In the genomic region with DNA sequence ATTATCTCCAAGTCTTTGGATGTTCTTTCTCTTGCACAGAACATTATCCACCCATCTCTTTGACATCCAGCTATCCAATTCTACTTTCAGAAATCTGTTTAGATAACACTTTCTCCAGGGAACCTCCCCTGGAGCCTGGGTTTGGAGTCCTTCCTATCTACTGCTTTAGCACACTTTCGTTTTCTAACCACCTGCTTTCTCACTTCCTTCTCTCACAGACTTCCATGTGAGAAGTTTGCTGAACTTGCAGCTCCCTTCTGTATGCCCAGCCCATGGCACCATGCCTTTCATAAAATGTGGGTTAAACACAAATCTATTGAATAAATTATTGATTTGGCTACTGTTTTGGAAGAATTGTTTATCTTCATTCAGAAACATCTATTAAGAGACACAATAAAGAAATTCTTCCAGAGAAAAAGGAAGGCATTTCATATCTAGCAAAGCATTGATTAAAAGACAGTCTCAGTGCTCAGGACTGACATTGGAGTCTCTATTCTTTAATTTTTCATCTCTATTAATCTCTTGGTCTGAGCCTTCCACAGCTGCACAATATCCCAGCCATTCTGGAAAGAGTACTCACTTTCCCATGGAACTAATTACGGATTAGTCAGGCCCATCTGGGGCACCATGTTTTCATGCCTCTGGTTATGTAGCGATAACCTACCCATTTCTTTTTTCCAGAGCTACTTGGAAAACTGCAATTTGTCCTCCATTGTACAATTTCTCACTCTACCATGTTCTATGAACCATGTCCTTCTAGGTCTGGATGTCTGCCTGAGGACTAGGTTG, we compare ENCODE assay signal across 18 cellular contexts.
"Had no signal": no experiment of that assay in that cellular context is flagged by ENCODE, and none has a peak within 500 bp of the region (broad histone marks: within the 10 kb centered on the region; RNA-seq: fewer than 3 reads in every experiment).

No MANE protein-coding gene starts in this region.

- H3K27me3 Mint-ChIP-seq: activated naive CD8-positive, alpha-beta T cell treated with anti-CD3 and anti-CD28 coated beads, Interleukin-2, amount 10 ng/mL, durations not matched to agents 7 days and 5 days; activated T-cell treated with anti-CD3 and anti-CD28 coated beads, Interleukin-2, amount 50 U/mL, for 24 hours had no signal

- H3K9me3 Mint-ChIP-seq: activated T-helper 2 cell treated with anti-CD3 and anti-CD28 coated beads, Interferon-gamma antibody, Interleukin-2, Interleukin-4, amounts not matched to agents 10 μg/mL and 5 μg/mL and 100 μg/mL, durations not matched to agents 14 hours and 24 hours and 36 hours; nephron progenitor cell had no signal

- H3K4me3 Mint-ChIP-seq: activated CD8-positive, alpha-beta T cell treated with anti-CD3 and anti-CD28 coated beads, Interleukin-2, amount 10 ng/mL, durations not matched to agents 7 days and 5 days; activated naive CD8-positive, alpha-beta T cell treated with anti-CD3 and anti-CD28 coated beads, Interleukin-2, amount 10 ng/mL, durations not matched to agents 7 days and 5 days; activated T-cell treated with anti-CD3 and anti-CD28 coated beads, Interleukin-2, amount 50 U/mL, for 24 hours; mesothelial cell of epicardium; nephron progenitor cell had no signal

- H3K36me3 Mint-ChIP-seq: activated naive CD8-positive, alpha-beta T cell treated with anti-CD3 and anti-CD28 coated beads, Interleukin-2, amount 10 ng/mL, durations not matched to agents 7 days and 5 days; mesothelial cell of epicardium had no signal

- H3K27ac Mint-ChIP-seq: activated CD8-positive, alpha-beta T cell treated with anti-CD3 and anti-CD28 coated beads, Interleukin-2, amount 10 ng/mL, durations not matched to agents 7 days and 5 days; activated naive CD8-positive, alpha-beta T cell treated with anti-CD3 and anti-CD28 coated beads, Interleukin-2, amount 10 ng/mL, durations not matched to agents 7 days and 5 days; activated T-cell treated with anti-CD3 and anti-CD28 coated beads, Interleukin-2, amount 50 U/mL, for 24 hours; activated T-helper 2 cell treated with anti-CD3 and anti-CD28 coated beads, Interferon-gamma antibody, Interleukin-2, Interleukin-4, amounts not matched to agents 10 μg/mL and 5 μg/mL and 100 μg/mL, durations not matched to agents 14 hours and 24 hours and 36 hours; mesothelial cell of epicardium; nephron progenitor cell had no signal

- ATAC-seq: activated CD8-positive, alpha-beta T cell treated with anti-CD3 and anti-CD28 coated beads, Interleukin-2, amount 10 ng/mL, durations not matched to agents 7 days and 5 days had no signal

- H3K4me3 ChIP-seq: lung had no signal

- H3K4me1 Mint-ChIP-seq: activated naive CD8-positive, alpha-beta T cell treated with anti-CD3 and anti-CD28 coated beads, Interleukin-2, amount 10 ng/mL, durations not matched to agents 7 days and 5 days; mesothelial cell of epicardium; nephron progenitor cell had no signal

- DNase-seq: activated CD4-positive, alpha-beta T cell treated with anti-CD3 and anti-CD28 coated beads for 48 hours; activated CD4-positive, CD25-positive, alpha-beta regulatory T cell; activated CD8-positive, alpha-beta T cell treated with anti-CD3 and anti-CD28 coated beads, Interleukin-2, amount 10 ng/mL, durations not matched to agents 7 days and 5 days; activated naive CD4-positive, alpha-beta T cell treated with Interleukin-2 at 50 U/mL for 16 hours; activated naive CD8-positive, alpha-beta T cell treated with anti-CD3 and anti-CD28 coated beads, Interleukin-2, amount 10 ng/mL, durations not matched to agents 7 days and 5 days; activated T-cell treated with anti-CD3 and anti-CD28 coated beads, Interleukin-2, amount 50 U/mL, for 24 hours; amygdala; nephron progenitor cell; nucleus accumbens; retina; stimulated activated CD4-positive, alpha-beta T cell treated with anti-CD3 and anti-CD28 coated beads, Interleukin-12 subunit alpha, Interleukin-12 subunit beta, amount 100 ng/mL, for 4 hours; stimulated activated CD4-positive, alpha-beta T cell treated with anti-CD3 and anti-CD28 coated beads, Interleukin-1b, Interleukin-23, amount 100 ng/mL, for 48 hours; stimulated activated CD8-positive, alpha-beta memory T cell treated with anti-CD3 and anti-CD28 coated beads, Interleukin-4, amount 100 ng/mL, for 48 hours; stimulated activated naive CD4-positive, alpha-beta T cell; T-helper 9 cell had no signal
